Comparison of ENCODE assay signal across 1 cellular context in the genomic region with DNA sequence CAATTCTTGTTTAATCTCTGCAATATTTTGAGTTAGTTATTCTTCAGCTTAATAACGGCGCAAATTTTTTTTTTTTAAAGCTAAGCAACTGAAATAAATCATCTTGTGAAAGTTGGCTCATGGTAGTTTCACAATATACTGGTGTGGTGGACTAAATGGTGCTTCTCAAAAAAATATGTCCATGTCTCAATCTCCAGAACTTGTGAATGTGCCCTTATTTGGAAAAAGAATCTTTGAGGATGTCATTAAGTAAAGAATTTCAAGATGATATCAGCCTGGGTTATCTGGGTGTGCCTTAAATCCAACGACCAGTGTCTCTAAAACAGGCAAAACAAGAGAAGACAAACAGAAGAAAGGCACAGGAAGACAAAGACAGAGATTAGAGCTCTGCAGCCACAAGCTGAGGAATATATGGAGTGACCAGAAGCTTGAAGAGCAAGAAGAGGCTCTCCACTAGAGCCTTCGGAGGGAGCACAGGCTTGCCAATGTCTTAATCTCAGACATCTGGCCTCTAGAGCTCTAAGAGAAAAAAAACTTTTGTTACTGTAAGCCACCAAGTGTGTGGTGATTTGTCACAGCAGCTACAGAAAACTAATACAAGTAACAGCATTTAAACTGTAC.
TF ChIP-seq lines count a peak whose summit lies in the region.

No MANE protein-coding gene starts in this region.

TF ChIP-seq in HepG2, 621 proteins besides CTCF, POLR2A, EP300 and RAD21:
- TF ChIP-seq SMARCC2 (IDR thresholded peaks at IDR 0.05) (no peak), NFRKB (IDR thresholded peaks at IDR 0.05) (no peak), ZNF629 (CRISPR knock-in tag; conservative IDR thresholded peaks at IDR 0.05) (no peak), MTF1 (CRISPR knock-in tag; IDR thresholded peaks at IDR 0.05) (no peak), ZNF788 (CRISPR knock-in tag; IDR thresholded peaks at IDR 0.05; ENCODE audit: borderline replicate concordance) (no peak), CCDC6 (CRISPR knock-in tag; IDR thresholded peaks at IDR 0.05) (no peak), MXI1 (IDR thresholded peaks at IDR 0.05; ENCODE audit: borderline replicate concordance, low read depth, low read length) (no peak), FIP1L1 (IDR thresholded peaks at IDR 0.05; ENCODE audit: borderline replicate concordance, insufficient read depth, low read depth, low read length) (no peak)
